ENCODE assay signal across 13 cellular contexts in genomic region chr20:41482647-41483552, GRCh38.
A peak's percentile ranks its signal among the peaks of the same experiment; 100 is the strongest.
DNase-seq lines count a peak whose midpoint lies in the region; TF ChIP-seq lines count a peak whose summit lies in the region.
"Had no signal": no experiment of that assay in that cellular context is flagged by ENCODE, and none has a peak within 500 bp of the region (broad histone marks: within the 10 kb centered on the region; RNA-seq: fewer than 3 reads in every experiment).

No MANE protein-coding gene starts in this region.

- H3K4me3 ChIP-seq in astrocyte of the spinal cord (ENCODE audit: low read depth, low read length) (no peak overlapping the region), lower leg skin (ENCODE audit: low read depth, poor library complexity, severe bottlenecking) (no peak overlapping the region)
- H3K4me3 ChIP-seq: skin epidermis, transverse colon had no signal

- in situ Hi-C loops in astrocyte of the spinal cord (cut with HindIII; ENCODE audit: low sequenced_read_pairs) = no loop called here

- intact Hi-C loops in lower leg skin (cut with DNase I; ENCODE audit: low total_unique reads) = no loop called here

- no peak for TF ChIP-seq POLR2A in lower leg skin (IDR thresholded peaks at IDR 0.05)

- no peak for TF ChIP-seq CTCF in astrocyte of the spinal cord (IDR thresholded peaks at IDR 0.05; ENCODE audit: low read depth, low read length)
- no peak for TF ChIP-seq CTCF in lower leg skin (IDR thresholded peaks at IDR 0.05)

- 84 to 85% methylated on average over 6 of the region's 6 CpGs for WGBS in lower leg skin, 2 donors

- DNase-seq in AG08395 (ENCODE audit: low spot score) (peak; percentile 85), HT1080 (ENCODE audit: low read depth) (peak; percentile 57), astrocyte of the spinal cord (ENCODE audit: low read depth, low spot score) (peak; percentile 89), kidney tubule cell (ENCODE audit: low spot score) (peak; percentile 81), DMS 273 (lab: John Stamatoyannopoulos, UW; ENCODE audit: unreplicated experiment) (no peak), SHP77 (lab: John Stamatoyannopoulos, UW) (no peak), lower leg skin (ENCODE audit: low spot score in 2 of 2) (no peak)
- no peak for DNase-seq in activated CD4-positive, CD25-positive, alpha-beta regulatory T cell (lab: John Stamatoyannopoulos, UW)
- DNase-seq: activated CD4-positive, alpha-beta T cell treated with anti-CD3 and anti-CD28 coated beads, Interleukin-2, amount 50 U/mL, for 1 hour; activated naive CD4-positive, alpha-beta T cell treated with Interleukin-2 at 50 U/mL for 16 hours; GOT3; transverse colon had no signal

Comparison
In these comparisons a context has a peak if more than half of its experiments do, and no peak if none do; other contexts are left out.
1. DNase-seq: peak in AG08395 (single experiment), HT1080 (single experiment), astrocyte of the spinal cord (single experiment) and kidney tubule cell (single experiment); none in DMS 273 (single experiment), SHP77 (0 of 2), lower leg skin (0 of 2) and activated CD4-positive, CD25-positive, alpha-beta regulatory T cell (0 of 4).